ENCODE assay signal across 18 cellular contexts in genomic region chr1:114719424-114719787, GRCh38. TPM values are rescaled to one million over a fixed set of nuclear protein-coding genes. Genes with fewer than 3 reads are reported as not detected.
A peak's percentile ranks its signal among the peaks of the same experiment; 100 is the strongest.
DNase-seq lines count a peak whose midpoint lies in the region; ATAC-seq and TF ChIP-seq lines count a peak whose summit lies in the region.
"Had no signal": no experiment of that assay in that cellular context is flagged by ENCODE, and none has a peak within 500 bp of the region (broad histone marks: within the 10 kb centered on the region; RNA-seq: fewer than 3 reads in every experiment).

No MANE protein-coding gene starts in this region.

- WGBS in testis, 2 donors: 88 to 93% methylated on average over 3 of the region's 3 CpGs

- peaks cover 9% of the 10 kb centered on the region for H3K4me1 ChIP-seq in testis
- H3K4me1 ChIP-seq: parathyroid adenoma had no signal

- H3K4me3 Mint-ChIP-seq in stimulated activated naive CD8-positive, alpha-beta T cell treated with anti-CD3 and anti-CD28 coated beads, Interleukin-15, Interleukin-2, amounts not matched to agents 100 ng/mL and 50 ng/mL, for 24 hours: no peak overlapping the region
- no peak overlapping the region for H3K4me3 Mint-ChIP-seq in stimulated activated naive CD8-positive, alpha-beta T cell treated with anti-CD3 and anti-CD28 coated beads, Interleukin-15, amount 100 ng/mL, for 72 hours
- H3K4me3 Mint-ChIP-seq in activated T-helper 1 cell treated with anti-CD3 and anti-CD28 coated beads, Interleukin-12 subunit alpha, Interleukin-12 subunit beta, Interleukin-2, Interleukin-4 antibody, amounts not matched to agents 30 ng/mL and 10 ng/mL and 1 ng/mL, durations not matched to agents 14 hours and 24 hours and 36 hours: no peak overlapping the region
- H3K4me3 Mint-ChIP-seq in type B pancreatic cell (peak overlapping the region; percentile 53), T-cell (no peak overlapping the region)

- no peaks in the 10 kb centered on the region for H3K36me3 ChIP-seq in testis (ENCODE audit: low read depth, missing control alignments)

- TF ChIP-seq CTCF in fibroblast of the aortic adventitia (IDR thresholded peaks at IDR 0.05; ENCODE audit: insufficient read depth, low read length) (no peak), type B pancreatic cell (conservative IDR thresholded peaks at IDR 0.05) (no peak), testis (IDR thresholded peaks at IDR 0.05) (no peak)

- ATAC-seq in stimulated activated naive CD8-positive, alpha-beta T cell treated with anti-CD3 and anti-CD28 coated beads, Interleukin-15, amount 100 ng/mL, for 72 hours: no peak
- ATAC-seq in T-cell (replicated peaks in 1 of 4): no peak
- ATAC-seq: K562, Panc1 had no signal

- no peak overlapping the region for H3K27ac ChIP-seq in testis
- H3K27ac ChIP-seq: colonic mucosa, parathyroid adenoma had no signal

- H3K27me3 ChIP-seq in testis: no peaks in the 10 kb centered on the region
- H3K27me3 ChIP-seq: colonic mucosa had no signal

- no peak overlapping the region for H3K4me3 ChIP-seq in fibroblast of the aortic adventitia (ENCODE audit: low read depth, low read length)
- H3K4me3 ChIP-seq in testis: no peak overlapping the region
- H3K4me3 ChIP-seq: colonic mucosa, K562 had no signal

- peak overlapping the region; percentile 67 for H3K27ac Mint-ChIP-seq in stimulated activated naive CD8-positive, alpha-beta T cell treated with anti-CD3 and anti-CD28 coated beads, Interleukin-15, Interleukin-2, amounts not matched to agents 100 ng/mL and 50 ng/mL, for 24 hours
- H3K27ac Mint-ChIP-seq in stimulated activated naive CD8-positive, alpha-beta T cell treated with anti-CD3 and anti-CD28 coated beads, Interleukin-15, amount 100 ng/mL, for 72 hours: peak overlapping the region in 1 of 2 donors; percentile 77
- H3K27ac Mint-ChIP-seq in activated T-helper 1 cell treated with anti-CD3 and anti-CD28 coated beads, Interleukin-12 subunit alpha, Interleukin-12 subunit beta, Interleukin-2, Interleukin-4 antibody, amounts not matched to agents 30 ng/mL and 10 ng/mL and 1 ng/mL, durations not matched to agents 14 hours and 24 hours and 36 hours: peak overlapping the region; percentile 26
- H3K27ac Mint-ChIP-seq in type B pancreatic cell (peak overlapping the region; percentile 90), T-cell (no peak overlapping the region)

- no peaks in the 10 kb centered on the region for H3K9me3 Mint-ChIP-seq in stimulated activated naive CD8-positive, alpha-beta T cell treated with anti-CD3 and anti-CD28 coated beads, Interleukin-15, Interleukin-2, amounts not matched to agents 100 ng/mL and 50 ng/mL, for 24 hours
- H3K9me3 Mint-ChIP-seq in stimulated activated naive CD8-positive, alpha-beta T cell treated with anti-CD3 and anti-CD28 coated beads, Interleukin-15, amount 100 ng/mL, for 72 hours: no peaks in the 10 kb centered on the region
- no peaks in the 10 kb centered on the region for H3K9me3 Mint-ChIP-seq in activated T-helper 1 cell treated with anti-CD3 and anti-CD28 coated beads, Interleukin-12 subunit alpha, Interleukin-12 subunit beta, Interleukin-2, Interleukin-4 antibody, amounts not matched to agents 30 ng/mL and 10 ng/mL and 1 ng/mL, durations not matched to agents 14 hours and 24 hours and 36 hours
- H3K9me3 Mint-ChIP-seq in type B pancreatic cell (no peaks in the 10 kb centered on the region), T-cell (no peaks in the 10 kb centered on the region)

- intact Hi-C loops in activated T-helper 1 cell treated with anti-CD3 and anti-CD28 coated beads, Interleukin-12 subunit alpha, Interleukin-12 subunit beta, Interleukin-2, Interleukin-4 antibody, amounts not matched to agents 30 ng/mL and 10 ng/mL and 1 ng/mL, durations not matched to agents 14 hours and 24 hours and 36 hours (cut with micrococcal nuclease): loop anchor here (2.0 to 10.0 kb wide), 3 partner anchors 13 to 817 kb away; partner anchors contain the start of genes AP4B1 and OLFML3
- intact Hi-C loops in testis (cut with DNase I; ENCODE audit: low total_unique reads): no loop called here

- H3K4me1 Mint-ChIP-seq in stimulated activated naive CD8-positive, alpha-beta T cell treated with anti-CD3 and anti-CD28 coated beads, Interleukin-15, Interleukin-2, amounts not matched to agents 100 ng/mL and 50 ng/mL, for 24 hours (ENCODE audit: low read depth): peaks cover 36% of the 10 kb centered on the region
- H3K4me1 Mint-ChIP-seq in stimulated activated naive CD8-positive, alpha-beta T cell treated with anti-CD3 and anti-CD28 coated beads, Interleukin-15, amount 100 ng/mL, for 72 hours: peaks cover 34% of the 10 kb centered on the region
- peaks cover 26% of the 10 kb centered on the region for H3K4me1 Mint-ChIP-seq in activated T-helper 1 cell treated with anti-CD3 and anti-CD28 coated beads, Interleukin-12 subunit alpha, Interleukin-12 subunit beta, Interleukin-2, Interleukin-4 antibody, amounts not matched to agents 30 ng/mL and 10 ng/mL and 1 ng/mL, durations not matched to agents 14 hours and 24 hours and 36 hours (ENCODE audit: low read depth)
- peaks cover 14% of the 10 kb centered on the region for H3K4me1 Mint-ChIP-seq in type B pancreatic cell (ENCODE audit: unreplicated experiment)
- peaks cover 20 to 23% (median 22%) of the 10 kb centered on the region in 3 donors for H3K4me1 Mint-ChIP-seq in T-cell

- TF ChIP-seq POLR2A in testis (IDR thresholded peaks at IDR 0.05): no peak

- H3K9me3 ChIP-seq in testis: no peaks in the 10 kb centered on the region
- H3K9me3 ChIP-seq: colonic mucosa had no signal

- no peak for DNase-seq in stimulated activated naive CD8-positive, alpha-beta T cell treated with anti-CD3 and anti-CD28 coated beads, Interleukin-15, amount 100 ng/mL, for 72 hours
- no peak for DNase-seq in activated T-helper 1 cell treated with anti-CD3 and anti-CD28 coated beads, Interleukin-12 subunit alpha, Interleukin-12 subunit beta, Interleukin-2, Interleukin-4 antibody, amounts not matched to agents 30 ng/mL and 10 ng/mL and 1 ng/mL, durations not matched to agents 14 hours and 24 hours and 36 hours (ENCODE audit: low spot score)
- DNase-seq in fibroblast of the aortic adventitia (ENCODE audit: low read depth): peak; percentile 11
- no peak for DNase-seq in type B pancreatic cell (ENCODE audit: extremely low spot score, unreplicated experiment)
- no peak for DNase-seq in T-cell
- no peak for DNase-seq in testis
- no peak for DNase-seq in effector CD8-positive, alpha-beta T cell (lab: John Stamatoyannopoulos, UW)
- DNase-seq: activated CD4-positive, alpha-beta T cell treated with anti-CD3 and anti-CD28 coated beads for 4 hours; activated gamma-delta T cell; colonic mucosa; midbrain; NCI-H1436 treated with DMSO at 0.1 percent for 48 hours; NCI-H446 treated with DMSO at 0.1 percent for 48 hours; T-helper 2 cell had no signal

- H3K27me3 Mint-ChIP-seq in stimulated activated naive CD8-positive, alpha-beta T cell treated with anti-CD3 and anti-CD28 coated beads, Interleukin-15, Interleukin-2, amounts not matched to agents 100 ng/mL and 50 ng/mL, for 24 hours: no peaks in the 10 kb centered on the region
- no peaks in the 10 kb centered on the region for H3K27me3 Mint-ChIP-seq in stimulated activated naive CD8-positive, alpha-beta T cell treated with anti-CD3 and anti-CD28 coated beads, Interleukin-15, amount 100 ng/mL, for 72 hours
- no peaks in the 10 kb centered on the region for H3K27me3 Mint-ChIP-seq in activated T-helper 1 cell treated with anti-CD3 and anti-CD28 coated beads, Interleukin-12 subunit alpha, Interleukin-12 subunit beta, Interleukin-2, Interleukin-4 antibody, amounts not matched to agents 30 ng/mL and 10 ng/mL and 1 ng/mL, durations not matched to agents 14 hours and 24 hours and 36 hours (ENCODE audit: insufficient read depth)
- H3K27me3 Mint-ChIP-seq in type B pancreatic cell (no peaks in the 10 kb centered on the region), T-cell (no peaks in the 10 kb centered on the region)

- H3K36me3 Mint-ChIP-seq in stimulated activated naive CD8-positive, alpha-beta T cell treated with anti-CD3 and anti-CD28 coated beads, Interleukin-15, Interleukin-2, amounts not matched to agents 100 ng/mL and 50 ng/mL, for 24 hours (ENCODE audit: low read depth): peaks cover 87% of the 10 kb centered on the region
- H3K36me3 Mint-ChIP-seq in activated T-helper 1 cell treated with anti-CD3 and anti-CD28 coated beads, Interleukin-12 subunit alpha, Interleukin-12 subunit beta, Interleukin-2, Interleukin-4 antibody, amounts not matched to agents 30 ng/mL and 10 ng/mL and 1 ng/mL, durations not matched to agents 14 hours and 24 hours and 36 hours (ENCODE audit: low read depth): peaks cover 63% of the 10 kb centered on the region
- H3K36me3 Mint-ChIP-seq in type B pancreatic cell (peaks cover 47% of the 10 kb centered on the region), T-cell (peaks cover 56% of the 10 kb centered on the region)

- CTCF ChIA-PET in T-cell (lab: Charles Lee): interaction anchor here in 1 of 2 donors (0.6 to 2.1 kb wide), 3 partner anchors 32 to 884 kb away, joined by 3 to 8 read pairs (median 3); partner anchors contain the start of gene BCAS2

- POLR2A ChIA-PET in T-cell (lab: Charles Lee): interaction anchor here (0.5 to 1.3 kb wide), 7 partner anchors 22 to 378 kb away, joined by 3 read pairs; no protein-coding TSS in a partner anchor

RNA-seq across cellular contexts. Expression of gene NRAS, which starts 2.8 kb away (rescaled TPM):
- total RNA-seq in activated T-helper 1 cell treated with anti-CD3 and anti-CD28 coated beads, Interleukin-12 subunit alpha, Interleukin-12 subunit beta, Interleukin-2, Interleukin-4 antibody, amounts not matched to agents 30 ng/mL and 10 ng/mL and 1 ng/mL, durations not matched to agents 14 hours and 24 hours and 36 hours: 57.5 and 62.1 TPM in 2 replicates
- total RNA-seq in fibroblast of the aortic adventitia (ENCODE audit: low replicate concordance): 27.1 and 80.1 TPM in 2 replicates
- total RNA-seq in type B pancreatic cell (ENCODE audit: low replicate concordance): 49.4 and 54.8 TPM in 2 replicates
- total RNA-seq in T-cell: 10 to 100 TPM; 19.9 to 29.7 (median 22.1) TPM
- total RNA-seq in testis: 10 to 100 TPM; 22.8 to 24.6 TPM
- polyA plus RNA-seq in testis (ENCODE audit: insufficient read depth, low read depth, low replicate concordance): 17.4 TPM

RNA-seq across cellular contexts. Expression of gene AMPD1, which starts 24.1 kb away (rescaled TPM):
- 0.56 TPM in 1 of 2 replicates, not detected in the other for total RNA-seq in activated T-helper 1 cell treated with anti-CD3 and anti-CD28 coated beads, Interleukin-12 subunit alpha, Interleukin-12 subunit beta, Interleukin-2, Interleukin-4 antibody, amounts not matched to agents 30 ng/mL and 10 ng/mL and 1 ng/mL, durations not matched to agents 14 hours and 24 hours and 36 hours
- not detected in 2 replicates for total RNA-seq in fibroblast of the aortic adventitia (ENCODE audit: low replicate concordance)
- not detected in 2 replicates for total RNA-seq in type B pancreatic cell (ENCODE audit: low replicate concordance)
- under 1 TPM in 1 of 5 donors, not detected in 4; 0.33 TPM for total RNA-seq in T-cell
- total RNA-seq in testis: under 1 TPM in 1 of 2 donors, not detected in 1; 0.12 TPM
- polyA plus RNA-seq in testis (ENCODE audit: insufficient read depth, low read depth, low replicate concordance): 1.5 TPM
- total RNA-seq: K562 had no signal

RNA-seq across cellular contexts. Expression of gene CSDE1, which starts 38.4 kb away (rescaled TPM):
- 398 and 421 TPM in 2 replicates for total RNA-seq in activated T-helper 1 cell treated with anti-CD3 and anti-CD28 coated beads, Interleukin-12 subunit alpha, Interleukin-12 subunit beta, Interleukin-2, Interleukin-4 antibody, amounts not matched to agents 30 ng/mL and 10 ng/mL and 1 ng/mL, durations not matched to agents 14 hours and 24 hours and 36 hours
- 670 and 845 TPM in 2 replicates for total RNA-seq in fibroblast of the aortic adventitia (ENCODE audit: low replicate concordance)
- 532 and 538 TPM in 2 replicates for total RNA-seq in type B pancreatic cell (ENCODE audit: low replicate concordance)
- total RNA-seq in T-cell: 100 to 1,000 TPM; 384 to 623 (median 411) TPM
- 100 to 1,000 TPM; 354 to 495 TPM for total RNA-seq in testis
- 488 TPM for polyA plus RNA-seq in testis (ENCODE audit: insufficient read depth, low read depth, low replicate concordance)

RNA-seq across cellular contexts. Expression of gene DENND2C, which starts 49.6 kb away (rescaled TPM):
- total RNA-seq in activated T-helper 1 cell treated with anti-CD3 and anti-CD28 coated beads, Interleukin-12 subunit alpha, Interleukin-12 subunit beta, Interleukin-2, Interleukin-4 antibody, amounts not matched to agents 30 ng/mL and 10 ng/mL and 1 ng/mL, durations not matched to agents 14 hours and 24 hours and 36 hours: 0.16 and 0.24 TPM in 2 replicates
- total RNA-seq in fibroblast of the aortic adventitia (ENCODE audit: low replicate concordance) (4.8 and 5.3 TPM in 2 replicates), type B pancreatic cell (ENCODE audit: low replicate concordance) (3.6 and 8.8 TPM in 2 replicates), T-cell (1 to 10 TPM in 1 of 5 donors, under 1 TPM in 4; 0.61 to 1.5 (median 0.79) TPM), testis (10 to 100 TPM; 15.0 to 18.8 TPM)
- 10.5 TPM for polyA plus RNA-seq in testis (ENCODE audit: insufficient read depth, low read depth, low replicate concordance)

Comparison
In these comparisons a context has a peak if more than half of its experiments do, and no peak if none do; other contexts are left out.
1. H3K27ac Mint-ChIP-seq: peak in stimulated activated naive CD8-positive, alpha-beta T cell treated with anti-CD3 and anti-CD28 coated beads, Interleukin-15, Interleukin-2, amounts not matched to agents 100 ng/mL and 50 ng/mL, for 24 hours (single experiment), activated T-helper 1 cell treated with anti-CD3 and anti-CD28 coated beads, Interleukin-12 subunit alpha, Interleukin-12 subunit beta, Interleukin-2, Interleukin-4 antibody, amounts not matched to agents 30 ng/mL and 10 ng/mL and 1 ng/mL, durations not matched to agents 14 hours and 24 hours and 36 hours (single experiment) and type B pancreatic cell (single experiment); none in T-cell (0 of 2).